ENCODE assay signal across 1 cellular context in genomic region chr5:180399391-180399790, GRCh38.
TF ChIP-seq lines count a peak whose summit lies in the region.

No MANE protein-coding gene starts in this region.

TF ChIP-seq in K562, 482 proteins besides CTCF, POLR2A, EP300 and RAD21 (continued from another document):
- TF ChIP-seq JUND (IDR thresholded peaks at IDR 0.05; ENCODE audit: borderline replicate concordance, low read depth, low read length) (0 out of 2 replicates have a peak, but pooled peaks have one; percentile 28), JUND (tag; IDR thresholded peaks at IDR 0.05; ENCODE audit: borderline replicate concordance, low read depth, low read length) (no peak), CBFB (CRISPR knock-in tag; IDR thresholded peaks at IDR 0.05) (no peak), CBX3 (IDR thresholded peaks at IDR 0.05; ENCODE audit: borderline replicate concordance in 1 of 2, low read length in 2 of 2) (peak in 1 of 2 experiments; percentile 33; a peak in 1 of 3 replicates), L3MBTL2 (IDR thresholded peaks at IDR 0.05) (peak; percentile 36; the same call in 1 of the 2 replicates), MGA (IDR thresholded peaks at IDR 0.05) (peak; percentile 53), ATF3 (IDR thresholded peaks at IDR 0.05) (peak; percentile 32; the same call in 1 of the 2 replicates), ATF3 (CRISPR knock-in tag; conservative IDR thresholded peaks at IDR 0.05) (no peak), MAX (CRISPR knock-in tag; IDR thresholded peaks at IDR 0.05) (peak; percentile 49), NCOA1 (IDR thresholded peaks at IDR 0.05; ENCODE audit: low read depth) (no peak), FOSL1 (tag; conservative IDR thresholded peaks at IDR 0.05) (peak; percentile 75)
